Comparison of ENCODE assay signal across 23 cellular contexts in the genomic region with DNA sequence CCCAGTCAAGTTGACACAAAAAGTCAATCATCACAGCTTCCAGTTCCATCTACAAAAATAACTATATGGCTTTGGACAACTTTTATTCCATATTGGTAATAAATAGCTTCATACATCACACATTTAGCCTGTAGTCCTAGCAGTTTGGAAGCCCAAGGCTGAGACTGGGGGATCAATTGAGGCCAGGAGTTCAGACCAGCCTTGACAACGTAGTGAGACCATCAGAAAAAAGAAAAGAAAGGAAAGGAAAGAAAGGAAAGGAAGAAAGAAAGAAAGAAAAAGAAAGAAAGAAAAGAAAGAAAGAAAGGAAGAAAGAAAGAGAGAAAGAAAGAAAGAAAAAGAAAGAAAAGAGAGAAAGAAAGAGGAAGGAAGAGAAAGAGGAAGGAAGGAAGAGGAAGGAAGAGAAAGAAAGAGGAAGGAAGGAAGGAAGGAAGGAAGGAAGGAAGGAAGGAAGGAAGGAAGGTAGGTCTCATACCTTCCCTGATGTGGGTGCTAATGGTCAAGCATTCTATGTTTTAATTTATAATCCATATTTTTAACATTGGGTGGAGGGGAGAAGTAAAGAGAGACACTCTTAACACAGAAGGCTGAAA. TPM values are rescaled to one million over a fixed set of nuclear protein-coding genes. Genes with fewer than 3 reads are reported as not detected.
"Had no signal": no experiment of that assay in that cellular context is flagged by ENCODE, and none has a peak within 500 bp of the region (broad histone marks: within the 10 kb centered on the region; RNA-seq: fewer than 3 reads in every experiment).

No MANE protein-coding gene starts in this region.

- H3K4me1 ChIP-seq: adrenal gland, lower lobe of right lung had no signal

- H2AFZ ChIP-seq: neural progenitor cell had no signal

- H3K36me3 Mint-ChIP-seq: activated CD8-positive, alpha-beta memory T cell treated with anti-CD3 and anti-CD28 coated beads, Interleukin-2, amount 10 ng/mL, durations not matched to agents 7 days and 5 days; naive thymus-derived CD8-positive, alpha-beta T cell; neural progenitor cell had no signal

- H3K4me2 ChIP-seq: neural progenitor cell had no signal

- FAIRE-seq: colon had no signal

- H3K36me3 ChIP-seq: adrenal gland, neural progenitor cell, transverse colon, uterus had no signal

- H3K27ac Mint-ChIP-seq: activated CD4-positive, alpha-beta T cell treated with anti-CD3 and anti-CD28 coated beads, Interleukin-2, amount 10 ng/mL, durations not matched to agents 7 days and 5 days; activated CD8-positive, alpha-beta memory T cell treated with anti-CD3 and anti-CD28 coated beads, Interleukin-2, amount 10 ng/mL, durations not matched to agents 7 days and 5 days; activated CD8-positive, alpha-beta T cell treated with anti-CD3 and anti-CD28 coated beads for 36 hours; activated T-helper 1 cell treated with anti-CD3 and anti-CD28 coated beads, Interleukin-12 subunit alpha, Interleukin-12 subunit beta, Interleukin-2, Interleukin-4 antibody, amounts not matched to agents 30 ng/mL and 10 ng/mL and 1 ng/mL, durations not matched to agents 14 hours and 24 hours and 36 hours; naive thymus-derived CD8-positive, alpha-beta T cell; neural progenitor cell; progenitor cell of endocrine pancreas; stimulated activated naive CD8-positive, alpha-beta T cell treated with anti-CD3 and anti-CD28 coated beads, Interleukin-15, Interleukin-2, amounts not matched to agents 100 ng/mL and 50 ng/mL, for 24 hours had no signal

- H3K9ac ChIP-seq: neural progenitor cell had no signal

- H3K4me3 Mint-ChIP-seq: activated CD4-positive, alpha-beta T cell treated with anti-CD3 and anti-CD28 coated beads, Interleukin-2, amount 10 ng/mL, durations not matched to agents 7 days and 5 days; activated CD8-positive, alpha-beta memory T cell treated with anti-CD3 and anti-CD28 coated beads, Interleukin-2, amount 10 ng/mL, durations not matched to agents 7 days and 5 days; activated CD8-positive, alpha-beta T cell treated with anti-CD3 and anti-CD28 coated beads for 36 hours; activated T-helper 1 cell treated with anti-CD3 and anti-CD28 coated beads, Interleukin-12 subunit alpha, Interleukin-12 subunit beta, Interleukin-2, Interleukin-4 antibody, amounts not matched to agents 30 ng/mL and 10 ng/mL and 1 ng/mL, durations not matched to agents 14 hours and 24 hours and 36 hours; central memory CD8-positive, alpha-beta T cell; naive thymus-derived CD8-positive, alpha-beta T cell; neural progenitor cell; stimulated activated naive CD8-positive, alpha-beta T cell treated with anti-CD3 and anti-CD28 coated beads, Interleukin-15, Interleukin-2, amounts not matched to agents 100 ng/mL and 50 ng/mL, for 24 hours had no signal

- H3K27me3 ChIP-seq: heart right ventricle, neural progenitor cell, transverse colon, uterus had no signal

- H3K4me1 Mint-ChIP-seq: activated CD4-positive, alpha-beta T cell treated with anti-CD3 and anti-CD28 coated beads, Interleukin-2, amount 10 ng/mL, durations not matched to agents 7 days and 5 days; activated CD8-positive, alpha-beta memory T cell treated with anti-CD3 and anti-CD28 coated beads, Interleukin-2, amount 10 ng/mL, durations not matched to agents 7 days and 5 days; central memory CD8-positive, alpha-beta T cell had no signal

- H3K9me3 ChIP-seq: adrenal gland, lower lobe of right lung, transverse colon, uterus had no signal

- H3K9me3 Mint-ChIP-seq: activated CD4-positive, alpha-beta T cell treated with anti-CD3 and anti-CD28 coated beads, Interleukin-2, amount 10 ng/mL, durations not matched to agents 7 days and 5 days; activated CD8-positive, alpha-beta T cell treated with anti-CD3 and anti-CD28 coated beads for 36 hours; activated T-helper 1 cell treated with anti-CD3 and anti-CD28 coated beads, Interleukin-12 subunit alpha, Interleukin-12 subunit beta, Interleukin-2, Interleukin-4 antibody, amounts not matched to agents 30 ng/mL and 10 ng/mL and 1 ng/mL, durations not matched to agents 14 hours and 24 hours and 36 hours; central memory CD8-positive, alpha-beta T cell; neural progenitor cell had no signal

- ATAC-seq: activated CD4-positive, CD25-positive, alpha-beta regulatory T cell treated with anti-CD3 and anti-CD28 coated beads, Interleukin-2, amount 50 U/mL, for 24 hours; activated CD8-positive, alpha-beta memory T cell treated with anti-CD3 and anti-CD28 coated beads, Interleukin-2, amount 10 ng/mL, durations not matched to agents 7 days and 5 days; activated CD8-positive, alpha-beta T cell treated with anti-CD3 and anti-CD28 coated beads for 36 hours; naive thymus-derived CD8-positive, alpha-beta T cell had no signal

- DNase-seq: activated CD4-positive, alpha-beta T cell treated with anti-CD3 and anti-CD28 coated beads, Interleukin-2, amount 10 ng/mL, durations not matched to agents 7 days and 5 days; activated CD8-positive, alpha-beta memory T cell treated with anti-CD3 and anti-CD28 coated beads, Interleukin-2, amount 10 ng/mL, durations not matched to agents 7 days and 5 days; activated CD8-positive, alpha-beta T cell treated with anti-CD3 and anti-CD28 coated beads for 36 hours; activated gamma-delta T cell; activated naive CD4-positive, alpha-beta T cell treated with anti-CD3 and anti-CD28 coated beads, Interleukin-2, amount 50 U/mL, for 16 hours; activated T-cell treated with anti-CD3 and anti-CD28 coated beads for 4 hours; adrenal gland; heart right ventricle; islet precursor cell; lower lobe of right lung; naive thymus-derived CD8-positive, alpha-beta T cell; stimulated activated CD4-positive, alpha-beta T cell treated with anti-CD3 and anti-CD28 coated beads, Interleukin-4, amount 100 ng/mL, for 4 hours; transverse colon had no signal

- H3K27ac ChIP-seq: adrenal gland, epithelial cell of prostate, lower lobe of right lung, neural progenitor cell, transverse colon, uterus had no signal

- H3K4me3 ChIP-seq: adrenal gland, heart right ventricle, lower lobe of right lung, neural progenitor cell, transverse colon, uterus had no signal

RNA-seq across cellular contexts. Expression of gene CAV1, which starts 37.8 kb away (rescaled TPM):
- total RNA-seq: activated CD4-positive, alpha-beta T cell treated with anti-CD3 and anti-CD28 coated beads, Interleukin-2, amount 10 ng/mL, durations not matched to agents 7 days and 5 days; naive thymus-derived CD8-positive, alpha-beta T cell; T-helper 2 cell treated with Interferon-gamma antibody and Interleukin-4, amounts not matched to agents 100 ng/mL and 5 ng/mL, for 36 hours had no signal
- polyA plus RNA-seq: naive thymus-derived CD8-positive, alpha-beta T cell had no signal
